In the genomic region with DNA sequence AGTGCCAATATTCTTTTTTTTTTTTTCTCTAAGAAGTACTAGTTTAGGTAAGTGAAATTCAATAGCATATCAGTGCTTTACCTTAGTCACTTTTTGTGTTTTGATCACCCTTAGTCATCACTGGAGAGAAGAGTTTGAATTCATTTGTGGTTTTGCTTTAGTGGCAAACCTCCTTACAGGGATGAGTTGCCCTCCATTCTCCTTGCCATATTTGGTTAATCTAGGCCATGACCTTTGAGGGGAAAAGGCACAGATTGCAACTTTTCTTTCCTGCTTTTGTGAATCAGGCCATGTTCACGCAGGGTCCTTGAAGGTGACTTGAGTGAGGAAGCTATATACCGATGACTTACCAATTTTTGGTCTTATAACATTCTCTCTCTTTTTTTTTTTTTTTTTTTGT, we compare ENCODE assay signal across 11 cellular contexts. TPM values are rescaled to one million over a fixed set of nuclear protein-coding genes. Genes with fewer than 3 reads are reported as not detected.
DNase-seq lines count a peak whose midpoint lies in the region; ATAC-seq and TF ChIP-seq lines count a peak whose summit lies in the region.
"Had no signal": no experiment of that assay in that cellular context is flagged by ENCODE, and none has a peak within 500 bp of the region (broad histone marks: within the 10 kb centered on the region; RNA-seq: fewer than 3 reads in every experiment).

No MANE protein-coding gene starts in this region.

- no peaks in the 10 kb centered on the region for H3K27me3 ChIP-seq in prostate gland (replicated peaks; ENCODE audit: insufficient read depth)
- H3K27me3 ChIP-seq: thyroid gland had no signal

- POLR2A ChIA-PET in GM10248 (lab: Yijun Ruan, JAX): no interaction called here

- no peak for TF ChIP-seq POLR2A in prostate gland (IDR thresholded peaks at IDR 0.05)

- DNase-seq in EH (ENCODE audit: low read depth): peak; percentile 61
- DNase-seq in H4 (ENCODE audit: low spot score): peak; percentile 64
- DNase-seq in T-helper 17 cell: no peak
- peak; percentile 88 for DNase-seq in fibroblast of mammary gland (ENCODE audit: low read depth)
- no peak for DNase-seq in NCI-H1930 (lab: John Stamatoyannopoulos, UW)
- DNase-seq in GM10248 (ENCODE audit: extremely low spot score): no peak
- no peak for DNase-seq in prostate gland (ENCODE audit: low spot score)
- no peak for DNase-seq in Right ventricle myocardium superior
- DNase-seq: thyroid gland had no signal

- H3K27me3 Mint-ChIP-seq in T-helper 17 cell: no peaks in the 10 kb centered on the region

- peaks cover 2% of the 10 kb centered on the region for H3K36me3 Mint-ChIP-seq in T-helper 17 cell (ENCODE audit: low read depth)

- ATAC-seq in T-helper 17 cell (peak; percentile 96), Right ventricle myocardium superior (ENCODE audit: poor library complexity) (no peak)

- TF ChIP-seq CTCF in fibroblast of mammary gland (conservative IDR thresholded peaks at IDR 0.05; ENCODE audit: control insufficient read depth, insufficient read depth, low read depth, low read length) (no peak), GM10248 (IDR thresholded peaks at IDR 0.05; ENCODE audit: control extremely low read depth, extremely low read depth, low read depth, missing control alignments) (no peak), prostate gland (IDR thresholded peaks at IDR 0.05) (no peak)

- H3K9me3 ChIP-seq in T-helper 17 cell (ENCODE audit: control insufficient read depth, low read length, poor library complexity, severe bottlenecking) (no peaks in the 10 kb centered on the region), prostate gland (no peaks in the 10 kb centered on the region)
- H3K9me3 ChIP-seq: thyroid gland had no signal

- peaks cover 12% of the 10 kb centered on the region for H3K4me1 Mint-ChIP-seq in T-helper 17 cell

- H3K27ac Mint-ChIP-seq in T-helper 17 cell: peak overlapping the region; percentile 90

- WGBS in prostate gland: 100% methylated on average over 2 of the region's 2 CpGs

- no peaks in the 10 kb centered on the region for H3K36me3 ChIP-seq in prostate gland
- H3K36me3 ChIP-seq: thyroid gland had no signal

- intact Hi-C loops in prostate gland (cut with DNase I): no loop called here
- intact Hi-C loops in Right ventricle myocardium superior (cut with DNase I): no loop called here

- no peak overlapping the region for H3K4me3 Mint-ChIP-seq in T-helper 17 cell
- H3K4me3 Mint-ChIP-seq: neural crest cell had no signal

- CTCF ChIA-PET in GM10248 (lab: Yijun Ruan, JAX): interaction anchor here (3.4 kb wide), 1 partner anchor 8 kb away, joined by 12 read pairs; no protein-coding TSS in a partner anchor

- H3K27ac ChIP-seq in prostate gland: no peak overlapping the region
- H3K27ac ChIP-seq: SK-N-MC, thyroid gland had no signal

- no peaks in the 10 kb centered on the region for H3K4me1 ChIP-seq in prostate gland (replicated peaks)
- H3K4me1 ChIP-seq: thyroid gland had no signal

- H3K4me3 ChIP-seq in fibroblast of mammary gland (ENCODE audit: control insufficient read depth, low read depth, low read length): no peak overlapping the region
- H3K4me3 ChIP-seq in prostate gland: no peak overlapping the region
- H3K4me3 ChIP-seq: SK-N-MC, thyroid gland had no signal

RNA-seq across cellular contexts. Expression of a gene that starts 34.4 kb away (rescaled TPM):
- 10.3 and 11.7 TPM in 2 replicates for total RNA-seq in H4 (2014; rRNA removed; shearing (Covaris generic))
- total RNA-seq in T-helper 17 cell: 10 to 100 TPM; 24.9 to 26.5 TPM
- total RNA-seq in prostate gland: 10 to 100 TPM in 1 of 2 donors, 1 to 10 TPM in 1; 8.2 to 15.7 TPM
- 32.2 TPM for total RNA-seq in Right ventricle myocardium superior

RNA-seq across cellular contexts. Expression of a gene that starts 36.3 kb away (rescaled TPM):
- 43.4 and 44.2 TPM in 2 replicates for total RNA-seq in H4 (2014; rRNA removed; shearing (Covaris generic))
- total RNA-seq in T-helper 17 cell (under 1 TPM in 1 of 2 donors, not detected in 1; 0.65 TPM), prostate gland (10 to 100 TPM in 1 of 2 donors, 1 to 10 TPM in 1; 6.0 to 12.5 TPM), Right ventricle myocardium superior (6.5 TPM)

Comparison
In these comparisons a context has a peak if more than half of its experiments do, and no peak if none do; other contexts are left out.
1. DNase-seq: peak in EH (single experiment), H4 (single experiment) and fibroblast of mammary gland (single experiment); none in T-helper 17 cell (0 of 3), NCI-H1930 (0 of 2), GM10248 (single experiment), prostate gland (single experiment) and Right ventricle myocardium superior (single experiment).